8 cellular contexts compared by ENCODE assay signal in genomic region chr19:5690955-5691204, GRCh38. TPM values are rescaled to one million over a fixed set of nuclear protein-coding genes. Genes with fewer than 3 reads are reported as not detected.
A peak's percentile ranks its signal among the peaks of the same experiment; 100 is the strongest.
DNase-seq lines count a peak whose midpoint lies in the region.

No MANE protein-coding gene starts in this region.

- peaks cover 12% of the 10 kb centered on the region for H3K27me3 Mint-ChIP-seq in activated naive CD4-positive, alpha-beta T cell treated with anti-CD3 and anti-CD28 coated beads, Interleukin-2, amount 10 ng/mL, durations not matched to agents 7 days and 5 days
- peaks cover 7 to 21% (median 16%) of the 10 kb centered on the region in 3 donors for H3K27me3 Mint-ChIP-seq in immature natural killer cell (ENCODE audit: low read depth in 3 of 3)

- H3K36me3 Mint-ChIP-seq in activated naive CD4-positive, alpha-beta T cell treated with anti-CD3 and anti-CD28 coated beads, Interleukin-2, amount 10 ng/mL, durations not matched to agents 7 days and 5 days: peaks cover 33% of the 10 kb centered on the region
- H3K36me3 Mint-ChIP-seq in immature natural killer cell: no peaks in the 10 kb centered on the region

- in situ Hi-C loops in G401 (cut with HindIII; ENCODE audit: low sequenced_read_pairs): no loop called here

- peak; percentile 49 for DNase-seq in activated CD4-positive, CD25-positive, alpha-beta regulatory T cell treated with anti-CD3 and anti-CD28 coated beads, Interleukin-2, amount 50 U/mL, for 72 hours
- DNase-seq in activated CD4-positive, CD25-positive, alpha-beta regulatory T cell (lab: John Stamatoyannopoulos, UW): no peak
- no peak for DNase-seq in activated naive CD4-positive, alpha-beta T cell treated with anti-CD3 and anti-CD28 coated beads, Interleukin-2, amount 10 ng/mL, durations not matched to agents 7 days and 5 days
- DNase-seq in immature natural killer cell: peak in 1 of 3 donors; percentile 28
- no peak for DNase-seq in substantia nigra (lab: John Stamatoyannopoulos, UW)
- DNase-seq in stimulated activated CD4-positive, alpha-beta T cell treated with anti-CD3 and anti-CD28 coated beads, Interleukin-4, amount 100 ng/mL, for 4 hours: no peak
- DNase-seq in G401 (ENCODE audit: low spot score): no peak
- DNase-seq in GM19238 (ENCODE audit: insufficient read length, low spot score): no peak

- H3K4me1 Mint-ChIP-seq in activated naive CD4-positive, alpha-beta T cell treated with anti-CD3 and anti-CD28 coated beads, Interleukin-2, amount 10 ng/mL, durations not matched to agents 7 days and 5 days: peaks cover 41% of the 10 kb centered on the region
- peaks cover 34 to 38% of the 10 kb centered on the region in 2 donors for H3K4me1 Mint-ChIP-seq in immature natural killer cell

- CTCF ChIA-PET in activated naive CD4-positive, alpha-beta T cell treated with anti-CD3 and anti-CD28 coated beads, Interleukin-2, amount 10 ng/mL, durations not matched to agents 7 days and 5 days (lab: Charles Lee): interaction anchor here (1.1 to 3.3 kb wide), 4 partner anchors 21 to 137 kb away, joined by 3 to 19 read pairs (median 8); partner anchors contain the start of genes CATSPERD and LONP1

- H3K27ac Mint-ChIP-seq in activated naive CD4-positive, alpha-beta T cell treated with anti-CD3 and anti-CD28 coated beads, Interleukin-2, amount 10 ng/mL, durations not matched to agents 7 days and 5 days: peak overlapping the region; percentile 92
- peak overlapping the region; percentile 84 to 96 (median 90) for H3K27ac Mint-ChIP-seq in immature natural killer cell

- H3K9me3 Mint-ChIP-seq in activated naive CD4-positive, alpha-beta T cell treated with anti-CD3 and anti-CD28 coated beads, Interleukin-2, amount 10 ng/mL, durations not matched to agents 7 days and 5 days: no peaks in the 10 kb centered on the region
- no peaks in the 10 kb centered on the region for H3K9me3 Mint-ChIP-seq in immature natural killer cell

- H3K4me3 Mint-ChIP-seq in activated naive CD4-positive, alpha-beta T cell treated with anti-CD3 and anti-CD28 coated beads, Interleukin-2, amount 10 ng/mL, durations not matched to agents 7 days and 5 days: peak overlapping the region; percentile 95
- H3K4me3 Mint-ChIP-seq in immature natural killer cell: peak overlapping the region; percentile 91 to 94 (median 93)

- peak overlapping the region; percentile 78 for H3K27ac ChIP-seq in substantia nigra (ENCODE audit: low read depth, low read length, poor library complexity, severe bottlenecking)

RNA-seq across cellular contexts. Expression of gene RPL36, which starts 0.8 kb away (rescaled TPM):
- 1,000 to 10,000 TPM in 1 of 3 donors, 100 to 1,000 TPM in 2; 550 to 1,524 (median 935) TPM for polyA plus RNA-seq in immature natural killer cell
- 758 and 1,281 TPM in 2 replicates for total RNA-seq in G401 (2014; rRNA removed; shearing (Covaris generic))

RNA-seq across cellular contexts. Expression of gene HSD11B1L, which starts 10.1 kb away (rescaled TPM):
- 1 to 10 TPM; 2.0 to 3.1 (median 2.5) TPM for polyA plus RNA-seq in immature natural killer cell
- 15.1 and 18.8 TPM in 2 replicates for total RNA-seq in G401 (2014; rRNA removed; shearing (Covaris generic))

RNA-seq across cellular contexts. Expression of gene MICOS13, which starts 10.6 kb away (rescaled TPM):
- polyA plus RNA-seq in immature natural killer cell: 100 to 1,000 TPM in 1 of 3 donors, 10 to 100 TPM in 2; 85.1 to 134 (median 98.2) TPM
- 36.5 and 74.5 TPM in 2 replicates for total RNA-seq in G401 (2014; rRNA removed; shearing (Covaris generic))

RNA-seq across cellular contexts. Expression of gene LONP1, which starts 29.1 kb away (rescaled TPM):
- polyA plus RNA-seq in immature natural killer cell: 10 to 100 TPM in 2 of 3 donors, 1 to 10 TPM in 1; 8.4 to 24.2 (median 11.3) TPM
- total RNA-seq in G401 (2014; rRNA removed; shearing (Covaris generic)): 240 and 246 TPM in 2 replicates

RNA-seq across cellular contexts. Expression of gene CATSPERD, which starts 29.6 kb away (rescaled TPM):
- polyA plus RNA-seq in immature natural killer cell: not detected
- total RNA-seq in G401 (2014; rRNA removed; shearing (Covaris generic)): not detected in 2 replicates
